ENCODE assay signal across 8 cellular contexts in genomic region chr11:10302744-10303557, GRCh38. TPM values are rescaled to one million over a fixed set of nuclear protein-coding genes. Genes with fewer than 3 reads are reported as not detected.
A peak's percentile ranks its signal among the peaks of the same experiment; 100 is the strongest.
DNase-seq lines count a peak whose midpoint lies in the region; ATAC-seq and TF ChIP-seq lines count a peak whose summit lies in the region.

No MANE protein-coding gene starts in this region.

- peaks cover 6 to 47% of the 10 kb centered on the region in 2 donors for H3K4me1 ChIP-seq in thoracic aorta (ENCODE audit: control insufficient read depth in 1 of 2, low read depth in 2 of 2)

- no peaks in the 10 kb centered on the region for H3K36me3 ChIP-seq in thoracic aorta

- ATAC-seq in thoracic aorta (ENCODE audit: insufficient number of reproducible peaks, low FRiP score, low read depth) = no peak
- no peak for ATAC-seq in GM18520 (IDR thresholded peaks at IDR 0.05; ENCODE audit: unreplicated experiment)

- no peaks in the 10 kb centered on the region for H3K9me3 ChIP-seq in thoracic aorta

- in situ Hi-C loops in ACHN (cut with HindIII; ENCODE audit: low pct_ligation_motif_present, low pct_unique_long_range_greater_than_20kb, low sequenced_read_pairs) = no loop called here

- DNase-seq in ACHN (peak; percentile 50), NOMO-1 treated with DMSO at 0.1 percent for 48 hours (lab: John Stamatoyannopoulos, UW; ENCODE audit: unreplicated experiment) (peak; percentile 75), fibroblast of gingiva (ENCODE audit: low read depth) (peak; percentile 82), myocyte (ENCODE audit: low read depth) (peak; percentile 83), thoracic aorta (ENCODE audit: low spot score) (peak; percentile 41)
- DNase-seq in activated T-helper 9 cell treated with anti-CD3 and anti-CD28 coated beads, Interleukin-2, amount 50 U/mL, for 16 hours (ENCODE audit: low read depth) = peak; percentile 50

- peak; percentile 33 for TF ChIP-seq POLR2A in GM19099 (IDR thresholded peaks at IDR 0.05; ENCODE audit: extremely low read depth, insufficient read length, low read depth)

- no peaks in the 10 kb centered on the region for H3K27me3 ChIP-seq in thoracic aorta (replicated peaks; ENCODE audit: insufficient read depth)

- H3K4me3 ChIP-seq in thoracic aorta = peak overlapping the region; percentile 90

- no peak for TF ChIP-seq CTCF in thoracic aorta (IDR thresholded peaks at IDR 0.05)

- peak overlapping the region; percentile 77 for H3K27ac ChIP-seq in thoracic aorta

RNA-seq across cellular contexts. Expression of gene ADM, which starts 1.9 kb away (rescaled TPM):
- 17.3 and 46.5 TPM in 2 replicates for total RNA-seq in myocyte
- polyA plus RNA-seq in myocyte (2012) = 35.7 TPM
- total RNA-seq in thoracic aorta = 100 to 1,000 TPM in 1 of 2 donors, 10 to 100 TPM in 1; 50.0 to 193 TPM

RNA-seq across cellular contexts. Expression of gene SBF2, which starts 8.9 kb away (rescaled TPM):
- total RNA-seq in myocyte = 21.0 and 23.7 TPM in 2 replicates
- 20.5 TPM for polyA plus RNA-seq in myocyte (2012)
- total RNA-seq in thoracic aorta = 10 to 100 TPM; 53.8 to 60.8 TPM
